ENCODE assay signal across 21 cellular contexts in genomic region chr1:47621977-47622376, GRCh38.
"Had no signal": no experiment of that assay in that cellular context is flagged by ENCODE, and none has a peak within 500 bp of the region (broad histone marks: within the 10 kb centered on the region; RNA-seq: fewer than 3 reads in every experiment).

No MANE protein-coding gene starts in this region.

- H3K27ac Mint-ChIP-seq: activated CD4-positive, alpha-beta memory T cell treated with anti-CD3 and anti-CD28 coated beads for 36 hours; activated naive CD4-positive, alpha-beta T cell treated with anti-CD3 and anti-CD28 coated beads for 36 hours; brain; naive thymus-derived CD4-positive, alpha-beta T cell; stimulated activated naive CD8-positive, alpha-beta T cell treated with anti-CD3 and anti-CD28 coated beads, Interleukin-15, Interleukin-2, amounts not matched to agents 100 ng/mL and 50 ng/mL, for 24 hours had no signal

- H3K4me3 ChIP-seq: lower lobe of right lung, tibial nerve had no signal

- H3K9me3 ChIP-seq: lower lobe of right lung, tibial nerve had no signal

- DNase-seq: activated CD4-positive, alpha-beta memory T cell treated with anti-CD3 and anti-CD28 coated beads for 36 hours; activated CD4-positive, alpha-beta T cell treated with anti-CD3 and anti-CD28 coated beads for 48 hours; activated effector memory CD4-positive, alpha-beta T cell treated with Interleukin-2 at 50 U/mL for 16 hours; activated naive CD4-positive, alpha-beta T cell treated with anti-CD3 and anti-CD28 coated beads for 36 hours; activated T-cell treated with anti-CD3 and anti-CD28 coated beads, Interleukin-2, amount 50 U/mL, for 48 hours; caudate nucleus; dermis blood vessel endothelial cell; effector CD8-positive, alpha-beta T cell; foreskin melanocyte; glutamatergic neuron; hypothalamus; left cardiac atrium; lower lobe of right lung; mesendoderm; naive thymus-derived CD4-positive, alpha-beta T cell; occipital lobe; stimulated activated CD4-positive, alpha-beta T cell treated with anti-CD3 and anti-CD28 coated beads, Interleukin-4, amount 100 ng/mL, for 24 hours had no signal

- H3K9me3 Mint-ChIP-seq: activated CD4-positive, alpha-beta memory T cell treated with anti-CD3 and anti-CD28 coated beads for 36 hours; activated naive CD4-positive, alpha-beta T cell treated with anti-CD3 and anti-CD28 coated beads for 36 hours; neural crest cell; stimulated activated naive CD8-positive, alpha-beta T cell treated with anti-CD3 and anti-CD28 coated beads, Interleukin-15, Interleukin-2, amounts not matched to agents 100 ng/mL and 50 ng/mL, for 24 hours had no signal

- H3K36me3 Mint-ChIP-seq: activated CD4-positive, alpha-beta memory T cell treated with anti-CD3 and anti-CD28 coated beads for 36 hours; brain; naive thymus-derived CD4-positive, alpha-beta T cell had no signal

- H3K36me3 ChIP-seq: lower lobe of right lung, tibial nerve had no signal

- H3K27me3 ChIP-seq: tibial nerve had no signal

- H3K4me1 ChIP-seq: lower lobe of right lung, tibial nerve had no signal

- H3K4me3 Mint-ChIP-seq: activated CD4-positive, alpha-beta memory T cell treated with anti-CD3 and anti-CD28 coated beads for 36 hours; activated naive CD4-positive, alpha-beta T cell treated with anti-CD3 and anti-CD28 coated beads for 36 hours; brain; naive thymus-derived CD4-positive, alpha-beta T cell; neural crest cell; stimulated activated naive CD8-positive, alpha-beta T cell treated with anti-CD3 and anti-CD28 coated beads, Interleukin-15, Interleukin-2, amounts not matched to agents 100 ng/mL and 50 ng/mL, for 24 hours had no signal

- H3K27ac ChIP-seq: lower lobe of right lung had no signal

- H3K4me1 Mint-ChIP-seq: brain had no signal
